In genomic region chr3:78893161-78893560, GRCh38 we compare ENCODE assay signal across 31 cellular contexts.
"Had no signal": no experiment of that assay in that cellular context is flagged by ENCODE, and none has a peak within 500 bp of the region (broad histone marks: within the 10 kb centered on the region; RNA-seq: fewer than 3 reads in every experiment).

No MANE protein-coding gene starts in this region.

- H3K36me3 Mint-ChIP-seq: activated CD8-positive, alpha-beta memory T cell treated with anti-CD3 and anti-CD28 coated beads, Interleukin-2, amount 10 ng/mL, durations not matched to agents 7 days and 5 days; activated naive CD4-positive, alpha-beta T cell treated with anti-CD3 and anti-CD28 coated beads, Interleukin-2, amount 50 U/mL, for 24 hours; T-cell had no signal

- H3K27ac Mint-ChIP-seq: activated CD4-positive, alpha-beta memory T cell treated with anti-CD3 and anti-CD28 coated beads, Interleukin-2, amount 10 ng/mL, durations not matched to agents 7 days and 5 days; activated CD8-positive, alpha-beta memory T cell treated with anti-CD3 and anti-CD28 coated beads, Interleukin-2, amount 10 ng/mL, durations not matched to agents 7 days and 5 days; activated naive CD4-positive, alpha-beta T cell treated with anti-CD3 and anti-CD28 coated beads, Interleukin-2, amount 50 U/mL, for 24 hours; activated T-cell treated with anti-CD3 and anti-CD28 coated beads, Interleukin-2, amount 50 U/mL, for 72 hours; activated T-helper 17 cell treated with anti-CD3 and anti-CD28 coated beads, Interleukin-2, amount 50 U/mL, for 72 hours; brain; T-cell had no signal

- ATAC-seq: activated CD8-positive, alpha-beta memory T cell treated with anti-CD3 and anti-CD28 coated beads, Interleukin-2, amount 10 ng/mL, durations not matched to agents 7 days and 5 days; activated T-cell treated with anti-CD3 and anti-CD28 coated beads, Interleukin-2, amount 50 U/mL, for 72 hours; activated T-helper 17 cell treated with anti-CD3 and anti-CD28 coated beads, Interleukin-2, amount 50 U/mL, for 72 hours; PC-3; SK-N-SH treated with all-trans-retinoic acid at 6 μM for 48 hours; T-cell had no signal

- DNase-seq: activated CD4-positive, alpha-beta memory T cell treated with anti-CD3 and anti-CD28 coated beads, Interleukin-2, amount 10 ng/mL, durations not matched to agents 7 days and 5 days; activated CD4-positive, alpha-beta T cell treated with anti-CD3 and anti-CD28 coated beads for 1 hour; activated CD4-positive, alpha-beta T cell treated with anti-CD3 and anti-CD28 coated beads for 48 hours; activated CD4-positive, CD25-positive, alpha-beta regulatory T cell; activated CD8-positive, alpha-beta memory T cell treated with anti-CD3 and anti-CD28 coated beads for 24 hours; activated CD8-positive, alpha-beta memory T cell treated with anti-CD3 and anti-CD28 coated beads, Interleukin-2, amount 10 ng/mL, durations not matched to agents 7 days and 5 days; activated CD8-positive, alpha-beta memory T cell treated with anti-CD3 and anti-CD28 coated beads, Interleukin-2, amount 50 U/mL, for 48 hours; activated effector memory CD4-positive, alpha-beta T cell treated with anti-CD3 and anti-CD28 coated beads, Interleukin-2, amount 50 U/mL, for 16 hours; activated naive CD4-positive, alpha-beta T cell; activated T-cell treated with anti-CD3 and anti-CD28 coated beads, Interleukin-2, amount 50 U/mL, for 72 hours; anterior cingulate cortex; caudate nucleus; cerebellar nuclear complex; Karpas-422; NCI-H1105; NCI-H1417 treated with DMSO at 0.1 percent for 48 hours; NCI-H187 treated with DMSO at 0.1 percent for 48 hours; NCI-H2081; NCI-H345; NCI-H524 treated with DMSO at 0.1 percent for 48 hours; PC-3; Peyer's patch; RPMI8226; SHP77 treated with DMSO at 0.1 percent for 48 hours; T-cell; T-helper 2 cell; T-helper 9 cell had no signal

- H3K4me1 Mint-ChIP-seq: activated CD4-positive, alpha-beta memory T cell treated with anti-CD3 and anti-CD28 coated beads, Interleukin-2, amount 10 ng/mL, durations not matched to agents 7 days and 5 days; activated CD8-positive, alpha-beta memory T cell treated with anti-CD3 and anti-CD28 coated beads, Interleukin-2, amount 10 ng/mL, durations not matched to agents 7 days and 5 days; activated naive CD4-positive, alpha-beta T cell treated with anti-CD3 and anti-CD28 coated beads, Interleukin-2, amount 50 U/mL, for 24 hours; activated T-helper 17 cell treated with anti-CD3 and anti-CD28 coated beads, Interleukin-2, amount 50 U/mL, for 72 hours; T-cell had no signal

- H3K27me3 Mint-ChIP-seq: activated CD4-positive, alpha-beta memory T cell treated with anti-CD3 and anti-CD28 coated beads, Interleukin-2, amount 10 ng/mL, durations not matched to agents 7 days and 5 days; activated CD8-positive, alpha-beta memory T cell treated with anti-CD3 and anti-CD28 coated beads, Interleukin-2, amount 10 ng/mL, durations not matched to agents 7 days and 5 days; activated naive CD4-positive, alpha-beta T cell treated with anti-CD3 and anti-CD28 coated beads, Interleukin-2, amount 50 U/mL, for 24 hours; activated T-helper 17 cell treated with anti-CD3 and anti-CD28 coated beads, Interleukin-2, amount 50 U/mL, for 72 hours; brain; T-cell had no signal

- H3K4me3 Mint-ChIP-seq: activated CD4-positive, alpha-beta memory T cell treated with anti-CD3 and anti-CD28 coated beads, Interleukin-2, amount 10 ng/mL, durations not matched to agents 7 days and 5 days; activated CD8-positive, alpha-beta memory T cell treated with anti-CD3 and anti-CD28 coated beads, Interleukin-2, amount 10 ng/mL, durations not matched to agents 7 days and 5 days; activated naive CD4-positive, alpha-beta T cell treated with anti-CD3 and anti-CD28 coated beads, Interleukin-2, amount 50 U/mL, for 24 hours; activated T-cell treated with anti-CD3 and anti-CD28 coated beads, Interleukin-2, amount 50 U/mL, for 72 hours; activated T-helper 17 cell treated with anti-CD3 and anti-CD28 coated beads, Interleukin-2, amount 50 U/mL, for 72 hours; brain; T-cell had no signal
